1 cellular context compared by ENCODE assay signal in the genomic region with DNA sequence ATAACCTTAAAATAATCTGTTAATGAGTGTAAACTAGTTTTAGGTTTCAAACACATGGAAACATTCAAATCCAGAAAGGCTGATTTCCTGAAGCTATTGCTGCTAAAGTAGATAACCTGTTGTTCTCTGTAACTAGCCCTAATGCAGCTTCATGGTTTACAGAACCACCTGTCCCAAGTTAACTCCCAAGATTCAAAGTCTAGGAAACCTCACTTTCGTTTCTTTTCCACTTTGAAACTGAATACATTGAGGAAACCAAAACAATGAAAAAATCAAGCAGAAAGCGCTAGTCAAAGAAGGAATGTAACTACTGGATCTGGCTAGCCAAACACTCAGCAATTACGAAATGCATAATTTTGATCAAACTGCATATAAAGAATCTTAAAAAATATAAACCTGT.
TF ChIP-seq lines count a peak whose summit lies in the region.

No MANE protein-coding gene starts in this region.

TF ChIP-seq in IMR-90, 13 proteins besides CTCF, POLR2A, EP300 and RAD21 (continued from another document):
- TF ChIP-seq, protein P1, sequence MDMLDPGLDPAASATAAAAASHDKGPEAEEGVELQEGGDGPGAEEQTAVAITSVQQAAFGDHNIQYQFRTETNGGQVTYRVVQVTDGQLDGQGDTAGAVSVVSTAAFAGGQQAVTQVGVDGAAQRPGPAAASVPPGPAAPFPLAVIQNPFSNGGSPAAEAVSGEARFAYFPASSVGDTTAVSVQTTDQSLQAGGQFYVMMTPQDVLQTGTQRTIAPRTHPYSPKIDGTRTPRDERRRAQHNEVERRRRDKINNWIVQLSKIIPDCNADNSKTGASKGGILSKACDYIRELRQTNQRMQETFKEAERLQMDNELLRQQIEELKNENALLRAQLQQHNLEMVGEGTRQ (IDR thresholded peaks at IDR 0.05; ENCODE audit: low read depth, low read length): no peak
- no peak for TF ChIP-seq MAFK (IDR thresholded peaks at IDR 0.05; ENCODE audit: low read depth, low read length)
TF ChIP-seq in IMR-90: peak in this region for 1.
